16 cellular contexts compared by ENCODE assay signal in the genomic region with DNA sequence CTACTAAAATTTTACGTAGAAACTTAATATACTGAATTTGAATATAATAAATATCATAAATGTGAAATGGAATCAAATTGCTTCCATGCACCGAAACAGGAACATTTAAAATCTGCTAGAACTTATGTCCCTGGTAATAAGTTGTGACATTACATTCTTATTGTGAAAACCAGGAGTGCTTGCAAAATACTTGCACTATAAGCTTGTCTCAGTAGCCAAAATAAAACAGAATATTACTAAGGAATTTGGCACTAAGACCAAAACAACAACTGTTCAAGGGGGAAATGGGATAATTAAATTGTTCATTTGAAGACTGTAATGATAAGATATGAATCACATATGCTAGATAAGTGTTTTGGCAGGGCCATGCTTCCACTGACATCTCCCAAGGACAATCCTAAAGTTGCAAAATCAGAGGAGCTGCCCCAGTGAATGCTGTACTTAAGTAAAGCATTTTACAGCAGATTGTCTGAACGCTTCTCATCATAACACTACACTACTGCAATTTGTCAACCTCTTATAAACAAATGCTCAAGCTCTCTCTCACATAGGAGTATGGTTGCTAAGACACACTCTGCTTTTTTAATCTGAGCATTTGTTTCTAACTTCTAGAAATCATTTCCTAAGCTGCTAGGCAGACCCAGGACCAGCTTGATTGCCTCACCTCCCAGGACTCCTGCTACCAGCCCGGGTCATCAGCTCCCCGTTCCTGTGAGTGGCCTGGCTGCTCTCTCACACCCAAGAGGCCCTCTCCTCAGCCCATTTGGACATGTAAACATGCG.
A peak's percentile ranks its signal among the peaks of the same experiment; 100 is the strongest.
DNase-seq lines count a peak whose midpoint lies in the region; ATAC-seq, FAIRE-seq and TF ChIP-seq lines count a peak whose summit lies in the region.
"Had no signal": no experiment of that assay in that cellular context is flagged by ENCODE, and none has a peak within 500 bp of the region (broad histone marks: within the 10 kb centered on the region; RNA-seq: fewer than 3 reads in every experiment).

No MANE protein-coding gene starts in this region.

- H3K36me3 Mint-ChIP-seq in GM23338 (ENCODE audit: low read depth) (no peaks in the 10 kb centered on the region), nephron progenitor cell (ENCODE audit: low read depth) (no peaks in the 10 kb centered on the region)

- H3K27ac Mint-ChIP-seq in GM23338 = peak overlapping the region; percentile 71; the same call in 1 of the 2 replicates
- H3K27ac Mint-ChIP-seq in nephron progenitor cell = peak overlapping the region; percentile 6

- no peaks in the 10 kb centered on the region for H3K9me2 ChIP-seq in GM23338 (ENCODE audit: insufficient read depth)

- no peaks in the 10 kb centered on the region for H3K27me3 ChIP-seq in GM23338 (ENCODE audit: insufficient read depth)
- H3K27me3 ChIP-seq: heart left ventricle had no signal

- H3K4me3 Mint-ChIP-seq in GM23338 (no peak overlapping the region), nephron progenitor cell (no peak overlapping the region)

- no peaks in the 10 kb centered on the region for H3K36me3 ChIP-seq in GM23338 (ENCODE audit: insufficient read depth)
- H3K36me3 ChIP-seq: heart left ventricle had no signal

- H4K20me1 ChIP-seq in GM23338 (replicated peaks; ENCODE audit: insufficient read depth) = no peaks in the 10 kb centered on the region

- no peak overlapping the region for H3K4me3 ChIP-seq in AG09309 (ENCODE audit: control insufficient read depth, low read depth, low read length)
- H3K4me3 ChIP-seq in GM23338 = no peak overlapping the region
- H3K4me3 ChIP-seq: heart left ventricle, SK-N-MC had no signal

- H3K4me1 ChIP-seq in GM23338 (ENCODE audit: insufficient read depth) = peaks cover 9% of the 10 kb centered on the region; the same call in 1 of the 2 replicates
- H3K4me1 ChIP-seq: heart left ventricle had no signal

- H3K79me2 ChIP-seq in GM23338 (replicated peaks; ENCODE audit: insufficient read depth) = no peaks in the 10 kb centered on the region

- FAIRE-seq in endometrium (lab: Jason Lieb, UNC) = peak; percentile 70
- FAIRE-seq: endothelial cell of umbilical vein, keratinocyte had no signal

- H3K27me3 Mint-ChIP-seq in GM23338 (ENCODE audit: insufficient read depth, low read depth, poor library complexity) (peaks cover 4% of the 10 kb centered on the region), nephron progenitor cell (ENCODE audit: low read depth, poor library complexity) (no peaks in the 10 kb centered on the region)

- no peak for TF ChIP-seq CTCF in AG09309 (IDR thresholded peaks at IDR 0.05; ENCODE audit: control insufficient read depth, insufficient read depth, low read depth, low read length, missing control alignments)
- no peak for TF ChIP-seq CTCF in GM23338 (conservative IDR thresholded peaks at IDR 0.05; ENCODE audit: low read depth in 2 of 2)
- no peak for TF ChIP-seq CTCF in nephron progenitor cell (IDR thresholded peaks at IDR 0.05)

- H3K4me2 ChIP-seq in GM23338 = no peak overlapping the region

- ATAC-seq in GM23338 (no peak; the same call in 2 of the 3 replicates), GM18498 (IDR thresholded peaks at IDR 0.05; ENCODE audit: unreplicated experiment) (no peak), GM18502 (IDR thresholded peaks at IDR 0.05; ENCODE audit: poor library complexity, unreplicated experiment) (no peak), HG03378 (IDR thresholded peaks at IDR 0.05; ENCODE audit: unreplicated experiment) (no peak)
- ATAC-seq: PC-3 had no signal

- no peaks in the 10 kb centered on the region for H3F3A ChIP-seq in GM23338 (replicated peaks; ENCODE audit: low read depth)

- H3K9me3 Mint-ChIP-seq in GM23338 = no peaks in the 10 kb centered on the region
- no peaks in the 10 kb centered on the region for H3K9me3 Mint-ChIP-seq in nephron progenitor cell

- DNase-seq in AG09309 (ENCODE audit: low read depth) = peak; percentile 40
- DNase-seq in GM23338 (ENCODE audit: low spot score) = no peak
- no peak for DNase-seq in nephron progenitor cell
- no peak for DNase-seq in RKO (ENCODE audit: low spot score)
- DNase-seq: activated CD4-positive, alpha-beta T cell treated with anti-CD3 and anti-CD28 coated beads, Interleukin-2, amount 50 U/mL, for 1 hour; NCI-H446 treated with DMSO at 0.1 percent for 48 hours; PC-3; stimulated activated naive CD4-positive, alpha-beta T cell treated with Interleukin-2 at 50 U/mL for 16 hours had no signal

- no peak overlapping the region for H2AFZ ChIP-seq in GM23338

- H3K4me1 Mint-ChIP-seq in GM23338 (peaks cover 33% of the 10 kb centered on the region), nephron progenitor cell (peaks cover 48% of the 10 kb centered on the region)

- H3K27ac ChIP-seq in GM23338 (ENCODE audit: low read depth) = no peak overlapping the region
- H3K27ac ChIP-seq: heart left ventricle, SK-N-MC had no signal

TF ChIP-seq in GM23338, 12 proteins besides CTCF, POLR2A, EP300 and RAD21 (continues in another document):
- TF ChIP-seq POLR2AphosphoS5 (IDR thresholded peaks at IDR 0.05; ENCODE audit: low read depth) (no peak), ZNF331 (CRISPR knock-in tag; IDR thresholded peaks at IDR 0.05; ENCODE audit: low read depth) (no peak), EZH2 (IDR thresholded peaks at IDR 0.05; ENCODE audit: low read depth, unreplicated experiment) (no peak), ZNF114 (CRISPR knock-in tag; IDR thresholded peaks at IDR 0.05) (no peak), NANOG (IDR thresholded peaks at IDR 0.05; ENCODE audit: borderline replicate concordance) (no peak), EZH2phosphoT487 (IDR thresholded peaks at IDR 0.05; ENCODE audit: unreplicated experiment) (no peak), ZNF462 (CRISPR knock-in tag; IDR thresholded peaks at IDR 0.05) (no peak)
- TF ChIP-seq, protein P1, sequence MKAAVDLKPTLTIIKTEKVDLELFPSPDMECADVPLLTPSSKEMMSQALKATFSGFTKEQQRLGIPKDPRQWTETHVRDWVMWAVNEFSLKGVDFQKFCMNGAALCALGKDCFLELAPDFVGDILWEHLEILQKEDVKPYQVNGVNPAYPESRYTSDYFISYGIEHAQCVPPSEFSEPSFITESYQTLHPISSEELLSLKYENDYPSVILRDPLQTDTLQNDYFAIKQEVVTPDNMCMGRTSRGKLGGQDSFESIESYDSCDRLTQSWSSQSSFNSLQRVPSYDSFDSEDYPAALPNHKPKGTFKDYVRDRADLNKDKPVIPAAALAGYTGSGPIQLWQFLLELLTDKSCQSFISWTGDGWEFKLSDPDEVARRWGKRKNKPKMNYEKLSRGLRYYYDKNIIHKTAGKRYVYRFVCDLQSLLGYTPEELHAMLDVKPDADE (IDR thresholded peaks at IDR 0.05) = no peak
